In the genomic region with DNA sequence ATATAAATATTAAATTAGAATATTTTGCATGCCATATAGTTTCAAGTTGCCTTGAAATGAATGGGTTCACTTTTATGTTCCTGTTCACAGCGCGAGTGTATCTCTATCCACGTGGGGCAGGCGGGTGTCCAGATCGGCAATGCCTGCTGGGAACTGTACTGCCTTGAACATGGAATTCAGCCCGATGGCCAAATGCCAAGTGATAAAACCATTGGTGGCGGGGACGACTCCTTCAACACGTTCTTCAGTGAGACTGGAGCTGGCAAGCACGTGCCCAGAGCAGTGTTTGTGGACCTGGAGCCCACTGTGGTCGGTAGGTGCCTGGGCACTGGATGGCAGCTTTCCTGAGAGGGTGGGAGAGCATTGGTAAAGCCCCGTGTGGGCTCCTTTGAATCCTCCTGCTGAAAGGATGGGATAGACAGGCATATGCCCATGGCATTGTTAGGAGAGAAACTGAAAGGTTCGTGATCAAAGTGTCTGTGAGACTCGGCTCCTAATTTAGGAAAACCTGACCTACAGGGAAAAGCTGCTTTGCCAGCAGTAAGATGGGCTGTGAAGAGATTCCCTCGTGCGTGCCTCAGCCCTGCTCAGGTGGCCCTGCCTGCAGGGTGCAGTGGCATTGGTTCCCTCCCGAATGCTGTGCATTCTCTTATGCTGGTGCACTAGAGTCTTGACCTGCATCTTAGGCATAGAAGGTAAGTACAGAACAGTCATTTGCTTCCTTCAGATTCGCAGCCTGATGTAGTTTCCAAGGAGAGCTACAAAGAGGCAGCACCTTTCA, we compare ENCODE assay signal across 6 cellular contexts. TPM values are rescaled to one million over a fixed set of nuclear protein-coding genes. Genes with fewer than 3 reads are reported as not detected.
"Had no signal": no experiment of that assay in that cellular context is flagged by ENCODE, and none has a peak within 500 bp of the region (broad histone marks: within the 10 kb centered on the region; RNA-seq: fewer than 3 reads in every experiment).

No MANE protein-coding gene starts in this region.

RNA-seq across cellular contexts. Expression of gene TUBA3D, which starts 2.3 kb away (rescaled TPM):
- total RNA-seq: activated CD8-positive, alpha-beta T cell treated with anti-CD3 and anti-CD28 coated beads for 36 hours; activated naive CD8-positive, alpha-beta T cell treated with anti-CD3 and anti-CD28 coated beads, Interleukin-2, amount 10 ng/mL, durations not matched to agents 7 days and 5 days; activated T-helper 2 cell treated with anti-CD3 and anti-CD28 coated beads, Interferon-gamma antibody, Interleukin-2, Interleukin-4, amounts not matched to agents 10 μg/mL and 5 μg/mL and 100 μg/mL, durations not matched to agents 14 hours and 24 hours and 36 hours; astrocyte; PC-3 had no signal
- polyA plus RNA-seq: IgD-negative memory B cell had no signal

RNA-seq across cellular contexts. Expression of gene CCDC74A, which starts 49.4 kb away (rescaled TPM):
- polyA plus RNA-seq: IgD-negative memory B cell had no signal
